In genomic region chr13:112137144-112137543, GRCh38 we compare ENCODE assay signal across 31 cellular contexts.
"Had no signal": no experiment of that assay in that cellular context is flagged by ENCODE, and none has a peak within 500 bp of the region (broad histone marks: within the 10 kb centered on the region; RNA-seq: fewer than 3 reads in every experiment).

No MANE protein-coding gene starts in this region.

- H3K36me3 Mint-ChIP-seq: activated CD4-positive, alpha-beta memory T cell treated with anti-CD3 and anti-CD28 coated beads for 36 hours; activated CD8-positive, alpha-beta memory T cell treated with anti-CD3 and anti-CD28 coated beads, Interleukin-2, amount 10 ng/mL, durations not matched to agents 7 days and 5 days; activated naive CD8-positive, alpha-beta T cell had no signal

- H3K4me1 Mint-ChIP-seq: activated CD4-positive, alpha-beta T cell treated with anti-CD3 and anti-CD28 coated beads for 36 hours; activated CD4-positive, alpha-beta T cell treated with anti-CD3 and anti-CD28 coated beads, Interleukin-2, amount 10 ng/mL, durations not matched to agents 24 days and 14 days; activated CD8-positive, alpha-beta memory T cell treated with anti-CD3 and anti-CD28 coated beads, Interleukin-2, amount 10 ng/mL, durations not matched to agents 7 days and 5 days; T-helper 17 cell had no signal

- H3K9me3 Mint-ChIP-seq: activated CD4-positive, alpha-beta memory T cell treated with anti-CD3 and anti-CD28 coated beads for 36 hours; activated CD4-positive, alpha-beta T cell treated with anti-CD3 and anti-CD28 coated beads, Interleukin-2, amount 10 ng/mL, durations not matched to agents 24 days and 14 days; activated T-helper 1 cell treated with anti-CD3 and anti-CD28 coated beads, Interleukin-12 subunit alpha, Interleukin-12 subunit beta, Interleukin-2, Interleukin-4 antibody, amounts not matched to agents 30 ng/mL and 10 ng/mL and 1 ng/mL, durations not matched to agents 14 hours and 24 hours and 36 hours; activated T-helper 2 cell treated with anti-CD3 and anti-CD28 coated beads, Interferon-gamma antibody, Interleukin-2, Interleukin-4, amounts not matched to agents 10 μg/mL and 5 μg/mL and 100 μg/mL, durations not matched to agents 14 hours and 24 hours and 36 hours; T-helper 2 cell treated with Interferon-gamma antibody and Interleukin-4, amounts not matched to agents 5 μg/mL and 100 μg/mL, for 36 hours had no signal

- H3K4me1 ChIP-seq: colonic mucosa, esophagus squamous epithelium had no signal

- H3K27ac Mint-ChIP-seq: activated CD4-positive, alpha-beta memory T cell treated with anti-CD3 and anti-CD28 coated beads for 36 hours; activated CD4-positive, alpha-beta T cell treated with anti-CD3 and anti-CD28 coated beads for 36 hours; activated CD4-positive, alpha-beta T cell treated with anti-CD3 and anti-CD28 coated beads, Interleukin-2, amount 10 ng/mL, durations not matched to agents 24 days and 14 days; activated CD8-positive, alpha-beta memory T cell treated with anti-CD3 and anti-CD28 coated beads, Interleukin-2, amount 10 ng/mL, durations not matched to agents 7 days and 5 days; activated CD8-positive, alpha-beta T cell treated with anti-CD3 and anti-CD28 coated beads, Interleukin-2, amount 10 ng/mL, durations not matched to agents 7 days and 5 days; activated naive CD8-positive, alpha-beta T cell; activated T-helper 1 cell treated with anti-CD3 and anti-CD28 coated beads, Interleukin-12 subunit alpha, Interleukin-12 subunit beta, Interleukin-2, Interleukin-4 antibody, amounts not matched to agents 30 ng/mL and 10 ng/mL and 1 ng/mL, durations not matched to agents 14 hours and 24 hours and 36 hours; activated T-helper 2 cell treated with anti-CD3 and anti-CD28 coated beads, Interferon-gamma antibody, Interleukin-2, Interleukin-4, amounts not matched to agents 10 μg/mL and 5 μg/mL and 100 μg/mL, durations not matched to agents 14 hours and 24 hours and 36 hours; T-helper 17 cell; T-helper 2 cell treated with Interferon-gamma antibody and Interleukin-4, amounts not matched to agents 5 μg/mL and 100 μg/mL, for 36 hours had no signal

- H3K4me3 Mint-ChIP-seq: activated CD4-positive, alpha-beta memory T cell treated with anti-CD3 and anti-CD28 coated beads for 36 hours; activated CD4-positive, alpha-beta T cell treated with anti-CD3 and anti-CD28 coated beads for 36 hours; activated CD4-positive, alpha-beta T cell treated with anti-CD3 and anti-CD28 coated beads, Interleukin-2, amount 10 ng/mL, durations not matched to agents 24 days and 14 days; activated CD8-positive, alpha-beta memory T cell treated with anti-CD3 and anti-CD28 coated beads, Interleukin-2, amount 10 ng/mL, durations not matched to agents 7 days and 5 days; activated CD8-positive, alpha-beta T cell treated with anti-CD3 and anti-CD28 coated beads, Interleukin-2, amount 10 ng/mL, durations not matched to agents 7 days and 5 days; activated naive CD8-positive, alpha-beta T cell; activated T-helper 1 cell treated with anti-CD3 and anti-CD28 coated beads, Interleukin-12 subunit alpha, Interleukin-12 subunit beta, Interleukin-2, Interleukin-4 antibody, amounts not matched to agents 30 ng/mL and 10 ng/mL and 1 ng/mL, durations not matched to agents 14 hours and 24 hours and 36 hours; T-helper 17 cell; T-helper 2 cell treated with Interferon-gamma antibody and Interleukin-4, amounts not matched to agents 5 μg/mL and 100 μg/mL, for 36 hours had no signal

- H3K27me3 Mint-ChIP-seq: activated CD4-positive, alpha-beta T cell treated with anti-CD3 and anti-CD28 coated beads, Interleukin-2, amount 10 ng/mL, durations not matched to agents 24 days and 14 days; activated CD8-positive, alpha-beta memory T cell treated with anti-CD3 and anti-CD28 coated beads, Interleukin-2, amount 10 ng/mL, durations not matched to agents 7 days and 5 days had no signal

- H3K27me3 ChIP-seq: brain microvascular endothelial cell, colonic mucosa had no signal

- H3K36me3 ChIP-seq: brain microvascular endothelial cell, colonic mucosa, esophagus squamous epithelium, gastroesophageal sphincter had no signal

- H3K27ac ChIP-seq: brain microvascular endothelial cell, colonic mucosa, epithelial cell of prostate, esophagus squamous epithelium, gastroesophageal sphincter had no signal

- H3K4me3 ChIP-seq: colonic mucosa, esophagus squamous epithelium, gastroesophageal sphincter had no signal

- H3K9me3 ChIP-seq: colonic mucosa, esophagus squamous epithelium, gastroesophageal sphincter had no signal

- DNase-seq: activated CD4-positive, alpha-beta memory T cell treated with anti-CD3 and anti-CD28 coated beads for 36 hours; activated CD4-positive, alpha-beta T cell treated with anti-CD3 and anti-CD28 coated beads for 36 hours; activated CD4-positive, alpha-beta T cell treated with anti-CD3 and anti-CD28 coated beads, Interleukin-2, amount 10 ng/mL, durations not matched to agents 24 days and 14 days; activated CD4-positive, CD25-positive, alpha-beta regulatory T cell; activated CD4-positive, CD25-positive, alpha-beta regulatory T cell treated with anti-CD3 and anti-CD28 coated beads, Interleukin-2, amount 50 U/mL, for 72 hours; activated CD8-positive, alpha-beta memory T cell treated with anti-CD3 and anti-CD28 coated beads, Interleukin-2, amount 10 ng/mL, durations not matched to agents 7 days and 5 days; activated CD8-positive, alpha-beta memory T cell treated with anti-CD3 and anti-CD28 coated beads, Interleukin-2, amount 50 U/mL, for 4 hours; activated CD8-positive, alpha-beta T cell treated with anti-CD3 and anti-CD28 coated beads, Interleukin-2, amount 10 ng/mL, durations not matched to agents 7 days and 5 days; activated gamma-delta T cell treated with Interleukin-2 at 50 U/mL for 16 hours; activated naive CD4-positive, alpha-beta T cell treated with anti-CD3 and anti-CD28 coated beads, Interleukin-2, amount 50 U/mL, for 16 hours; activated naive CD4-positive, alpha-beta T cell treated with Interleukin-2 at 50 U/mL for 16 hours; activated T-cell treated with anti-CD3 and anti-CD28 coated beads, Interleukin-2, amount 50 U/mL, for 1 hour; activated T-cell treated with anti-CD3 and anti-CD28 coated beads, Interleukin-2, amount 50 U/mL, for 48 hours; amniotic stem cell; anterior cingulate cortex; brain microvascular endothelial cell; caudate nucleus; colonic mucosa; effector CD8-positive, alpha-beta T cell; esophagus squamous epithelium; foreskin melanocyte; SW 1271; T-helper 1 cell; T-helper 17 cell; T1000 had no signal
